ENCODE assay signal across 9 cellular contexts in genomic region chr5:143606043-143606752, GRCh38.
A peak's percentile ranks its signal among the peaks of the same experiment; 100 is the strongest.
DNase-seq lines count a peak whose midpoint lies in the region; ATAC-seq and TF ChIP-seq lines count a peak whose summit lies in the region.
"Had no signal": no experiment of that assay in that cellular context is flagged by ENCODE, and none has a peak within 500 bp of the region (broad histone marks: within the 10 kb centered on the region; RNA-seq: fewer than 3 reads in every experiment).

No MANE protein-coding gene starts in this region.

- no peak overlapping the region for H3K27ac ChIP-seq in lower lobe of right lung
- H3K27ac ChIP-seq in tibial nerve: no peak overlapping the region
- H3K27ac ChIP-seq: SK-N-MC had no signal

- no peak for TF ChIP-seq EP300 in tibial nerve (IDR thresholded peaks at IDR 0.05)

- H3K27ac Mint-ChIP-seq in T-helper 2 cell treated with Interferon-gamma antibody and Interleukin-4, amounts not matched to agents 5 μg/mL and 100 μg/mL, for 36 hours: peak overlapping the region; percentile 96

- H3K4me1 ChIP-seq in lower lobe of right lung (peaks cover 13% of the 10 kb centered on the region), tibial nerve (no peaks in the 10 kb centered on the region)

- ATAC-seq in HG03060 (IDR thresholded peaks at IDR 0.05; ENCODE audit: low read depth, unreplicated experiment) (peak; percentile 77), lower lobe of right lung (no peak)

- 55 to 60% methylated on average over 5 of the region's 5 CpGs for WGBS in tibial nerve, 2 donors

- H3K9me3 ChIP-seq in lower lobe of right lung: no peaks in the 10 kb centered on the region
- peaks cover 0 to 4% (median 2%) of the 10 kb centered on the region in 4 donors for H3K9me3 ChIP-seq in tibial nerve

- H3K36me3 ChIP-seq in lower lobe of right lung: no peaks in the 10 kb centered on the region
- H3K36me3 ChIP-seq in tibial nerve: no peaks in the 10 kb centered on the region

- peak overlapping the region; percentile 85 for H3K4me3 Mint-ChIP-seq in T-helper 2 cell treated with Interferon-gamma antibody and Interleukin-4, amounts not matched to agents 5 μg/mL and 100 μg/mL, for 36 hours

- intact Hi-C loops in lower lobe of right lung (cut with DNase I): no loop called here

- TF ChIP-seq CTCF in lower lobe of right lung (IDR thresholded peaks at IDR 0.05): no peak
- TF ChIP-seq CTCF in tibial nerve (IDR thresholded peaks at IDR 0.05): no peak

- H3K27me3 ChIP-seq in lower lobe of right lung (ENCODE audit: low read depth) (no peaks in the 10 kb centered on the region), tibial nerve (no peaks in the 10 kb centered on the region)

- peaks cover 36% of the 10 kb centered on the region for H3K9me3 Mint-ChIP-seq in T-helper 2 cell treated with Interferon-gamma antibody and Interleukin-4, amounts not matched to agents 5 μg/mL and 100 μg/mL, for 36 hours

- no peaks in the 10 kb centered on the region for H3K27me3 Mint-ChIP-seq in T-helper 2 cell treated with Interferon-gamma antibody and Interleukin-4, amounts not matched to agents 5 μg/mL and 100 μg/mL, for 36 hours (ENCODE audit: low read depth)

- no peak overlapping the region for H3K4me3 ChIP-seq in lower lobe of right lung
- no peak overlapping the region for H3K4me3 ChIP-seq in tibial nerve
- H3K4me3 ChIP-seq: SK-N-MC had no signal

- no peak for TF ChIP-seq POLR2A in tibial nerve (IDR thresholded peaks at IDR 0.05)

- peaks cover 25% of the 10 kb centered on the region for H3K36me3 Mint-ChIP-seq in T-helper 2 cell treated with Interferon-gamma antibody and Interleukin-4, amounts not matched to agents 5 μg/mL and 100 μg/mL, for 36 hours (ENCODE audit: low read depth)

- peaks cover 44% of the 10 kb centered on the region for H3K4me1 Mint-ChIP-seq in T-helper 2 cell treated with Interferon-gamma antibody and Interleukin-4, amounts not matched to agents 5 μg/mL and 100 μg/mL, for 36 hours (ENCODE audit: low read depth)

- DNase-seq in stimulated activated naive CD4-positive, alpha-beta T cell treated with Interleukin-2 at 50 U/mL for 16 hours (lab: John Stamatoyannopoulos, UW): peak; percentile 19
- no peak for DNase-seq in stimulated activated naive CD4-positive, alpha-beta T cell (lab: John Stamatoyannopoulos, UW)
- DNase-seq in T-helper 2 cell treated with Interferon-gamma antibody and Interleukin-4, amounts not matched to agents 5 μg/mL and 100 μg/mL, for 36 hours (ENCODE audit: low spot score): peak; percentile 68
- no peak for DNase-seq in COR-L47 (lab: John Stamatoyannopoulos, UW)
- no peak for DNase-seq in foreskin melanocyte
- DNase-seq in lower lobe of right lung: no peak
- DNase-seq in tibial nerve (ENCODE audit: low spot score in 2 of 2): no peak

Comparison
In these comparisons a context has a peak if more than half of its experiments do, and no peak if none do; other contexts are left out.
1. DNase-seq: peak in stimulated activated naive CD4-positive, alpha-beta T cell treated with Interleukin-2 at 50 U/mL for 16 hours (single experiment) and T-helper 2 cell treated with Interferon-gamma antibody and Interleukin-4, amounts not matched to agents 5 μg/mL and 100 μg/mL, for 36 hours (single experiment); none in stimulated activated naive CD4-positive, alpha-beta T cell (0 of 6), COR-L47 (single experiment), foreskin melanocyte (single experiment), lower lobe of right lung (single experiment) and tibial nerve (0 of 2).